ENCODE assay signal across 28 cellular contexts in genomic region chr7:39056153-39056552, GRCh38.
"Had no signal": no experiment of that assay in that cellular context is flagged by ENCODE, and none has a peak within 500 bp of the region (broad histone marks: within the 10 kb centered on the region; RNA-seq: fewer than 3 reads in every experiment).

No MANE protein-coding gene starts in this region.

- H3K36me3 Mint-ChIP-seq: naive B cell had no signal

- H3K4me1 Mint-ChIP-seq: naive B cell; naive thymus-derived CD8-positive, alpha-beta T cell had no signal

- H3K36me3 ChIP-seq: esophagus squamous epithelium, gastrocnemius medialis, heart right ventricle, left lung, lower lobe of right lung had no signal

- FAIRE-seq: endometrium, islet of Langerhans, keratinocyte had no signal

- ATAC-seq: esophagus mucosa; gastrocnemius medialis; heart right ventricle; left cardiac atrium; left lung; left ventricle myocardium superior; lower lobe of right lung; mucosa of descending colon; naive thymus-derived CD8-positive, alpha-beta T cell had no signal

- H3K4me3 Mint-ChIP-seq: mesothelial cell of epicardium; naive B cell; naive thymus-derived CD8-positive, alpha-beta T cell had no signal

- H3K9me3 ChIP-seq: esophagus squamous epithelium, gastrocnemius medialis, lower lobe of right lung, mucosa of descending colon had no signal

- H3K4me3 ChIP-seq: coronary artery, dorsolateral prefrontal cortex, esophagus squamous epithelium, gastrocnemius medialis, heart right ventricle, left lung, lower lobe of right lung, mucosa of descending colon had no signal

- H3K27me3 ChIP-seq: dorsolateral prefrontal cortex, esophagus squamous epithelium, gastrocnemius medialis, heart right ventricle, left lung had no signal

- H3K27ac Mint-ChIP-seq: mesothelial cell of epicardium; naive B cell; naive thymus-derived CD8-positive, alpha-beta T cell had no signal

- H3K4me1 ChIP-seq: esophagus squamous epithelium, gastrocnemius medialis, heart right ventricle, left lung, lower lobe of right lung had no signal

- DNase-seq: dermis blood vessel endothelial cell; dorsolateral prefrontal cortex; effector CD4-positive, alpha-beta T cell; effector memory CD4-positive, alpha-beta T cell; erythroblast; esophagus squamous epithelium; foreskin fibroblast; foreskin melanocyte; gastrocnemius medialis; glutamatergic neuron; head of caudate nucleus; heart right ventricle; hippocampal formation; left cardiac atrium; left lung; left ventricle myocardium superior; lower lobe of right lung; mesenchymal stem cell; mucosa of descending colon; naive B cell; naive thymus-derived CD8-positive, alpha-beta T cell had no signal

- H3K27ac ChIP-seq: coronary artery, dorsolateral prefrontal cortex, epithelial cell of prostate, esophagus squamous epithelium, gastrocnemius medialis, heart right ventricle, left lung, lower lobe of right lung had no signal
